In the genomic region with DNA sequence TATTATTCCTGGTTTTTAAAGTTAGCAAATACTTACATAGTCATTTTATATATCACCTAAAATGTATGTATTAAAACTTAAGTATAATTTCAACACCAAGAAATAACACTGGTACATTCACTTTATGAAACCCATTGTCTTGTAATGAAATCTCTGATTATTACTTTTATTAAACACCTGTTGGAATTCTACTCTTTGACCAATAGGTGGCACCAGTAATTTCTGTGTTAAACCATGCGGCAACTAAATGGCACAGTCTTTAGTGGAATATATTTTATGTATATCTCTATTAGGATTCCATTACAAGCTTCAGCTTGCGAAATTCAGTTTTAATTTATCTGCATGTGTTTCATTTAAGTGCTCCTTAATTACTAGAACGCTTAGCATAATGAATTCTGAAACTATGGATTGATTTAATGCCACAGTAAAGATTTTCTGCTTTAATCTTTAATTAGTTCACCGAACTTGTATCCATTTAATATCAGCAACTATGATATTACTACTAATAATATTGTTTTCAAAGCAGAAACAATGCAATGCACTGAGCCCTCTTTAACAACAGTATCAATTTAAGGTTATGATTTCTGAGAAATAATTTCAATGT, we compare ENCODE assay signal across 8 cellular contexts.
DNase-seq lines count a peak whose midpoint lies in the region; ATAC-seq and TF ChIP-seq lines count a peak whose summit lies in the region.

No MANE protein-coding gene starts in this region.

- H3K27me3 ChIP-seq in left ventricle myocardium inferior (ENCODE audit: low read depth) (no peaks in the 10 kb centered on the region), colonic mucosa (no peaks in the 10 kb centered on the region), neural progenitor cell (no peaks in the 10 kb centered on the region)

- H3K36me3 Mint-ChIP-seq in neural progenitor cell = peaks cover 4% of the 10 kb centered on the region

- H3K36me3 ChIP-seq in left ventricle myocardium inferior (no peaks in the 10 kb centered on the region), colonic mucosa (no peaks in the 10 kb centered on the region), neural progenitor cell (no peaks in the 10 kb centered on the region)

- H3K27me3 Mint-ChIP-seq in neural progenitor cell (ENCODE audit: insufficient read depth, low read depth) = no peaks in the 10 kb centered on the region

- H3K4me1 ChIP-seq in left ventricle myocardium inferior (no peaks in the 10 kb centered on the region), colonic mucosa (no peaks in the 10 kb centered on the region), neural progenitor cell (peaks cover 5% of the 10 kb centered on the region)

- TF ChIP-seq CTCF in left ventricle myocardium inferior (IDR thresholded peaks at IDR 0.05; ENCODE audit: borderline replicate concordance) (peak; percentile 69), colonic mucosa (IDR thresholded peaks at IDR 0.05) (peak; percentile 50), neural progenitor cell (IDR thresholded peaks at IDR 0.05) (peak; percentile 76)

- ATAC-seq in HG02938 (IDR thresholded peaks at IDR 0.05; ENCODE audit: unreplicated experiment) = peak; percentile 76

- H3K4me2 ChIP-seq in neural progenitor cell = no peak overlapping the region

- peaks cover 3% of the 10 kb centered on the region for H3K4me1 Mint-ChIP-seq in neural progenitor cell

- no peak overlapping the region for H2AFZ ChIP-seq in neural progenitor cell (replicated peaks)

- intact Hi-C loops in left ventricle myocardium inferior (cut with micrococcal nuclease) (no loop called here), cardiac septum (cut with DNase I) (loop anchor here (10.0 kb wide), 2 partner anchors 63 to 743 kb away; no protein-coding TSS in a partner anchor), colonic mucosa (cut with DNase I) (no loop called here)

- H4K20me1 ChIP-seq in neural progenitor cell (ENCODE audit: low read depth) = no peaks in the 10 kb centered on the region

- H3K9ac ChIP-seq in colonic mucosa (ENCODE audit: low read depth in 2 of 2, low read length in 2 of 2) (no peak overlapping the region), neural progenitor cell (no peak overlapping the region)

- H3K4me3 ChIP-seq in left ventricle myocardium inferior (no peak overlapping the region), colonic mucosa (no peak overlapping the region), neural progenitor cell (no peak overlapping the region)

- no peaks in the 10 kb centered on the region for H3K79me2 ChIP-seq in neural progenitor cell (ENCODE audit: low read depth)

- no peaks in the 10 kb centered on the region for H3F3A ChIP-seq in neural progenitor cell (ENCODE audit: low read depth)

- H3K27ac ChIP-seq in left ventricle myocardium inferior (replicated peaks) = no peak overlapping the region
- no peak overlapping the region for H3K27ac ChIP-seq in colonic mucosa
- H3K27ac ChIP-seq in neural progenitor cell = no peak overlapping the region

- DNase-seq in left ventricle myocardium inferior (no peak), cardiac septum (ENCODE audit: low spot score) (no peak), NCI-H524 treated with DMSO at 0.1 percent for 48 hours (lab: John Stamatoyannopoulos, UW) (peak; percentile 6), colonic mucosa (no peak), neural progenitor cell (ENCODE audit: low spot score) (peak; percentile 52), mesenteric fat pad (ENCODE audit: low spot score) (no peak)
- DNase-seq in stimulated activated CD4-positive, alpha-beta T cell treated with anti-CD3 and anti-CD28 coated beads, Interleukin-4, amount 100 ng/mL, for 24 hours = no peak

- H3K27ac Mint-ChIP-seq in neural progenitor cell = no peak overlapping the region

- H3K9me3 Mint-ChIP-seq in neural progenitor cell = peaks cover 2% of the 10 kb centered on the region

- no peaks in the 10 kb centered on the region for H3K9me3 ChIP-seq in left ventricle myocardium inferior (replicated peaks)
- no peaks in the 10 kb centered on the region for H3K9me3 ChIP-seq in colonic mucosa
- H3K9me3 ChIP-seq in neural progenitor cell (ENCODE audit: low read depth) = no peaks in the 10 kb centered on the region

- H3K4me3 Mint-ChIP-seq in neural progenitor cell = no peak overlapping the region

Comparison
In these comparisons a context has a peak if more than half of its experiments do, and no peak if none do; other contexts are left out.
1. DNase-seq: peak in NCI-H524 treated with DMSO at 0.1 percent for 48 hours (single experiment) and neural progenitor cell (single experiment); none in left ventricle myocardium inferior (single experiment), cardiac septum (single experiment), colonic mucosa (single experiment), stimulated activated CD4-positive, alpha-beta T cell treated with anti-CD3 and anti-CD28 coated beads, Interleukin-4, amount 100 ng/mL, for 24 hours (single experiment) and mesenteric fat pad (single experiment).
2. Peak in every context shown above with its lines, with median percentiles within 50 percentile points of each other: CTCF ChIP-seq.